ENCODE assay signal across 8 cellular contexts in the genomic region with DNA sequence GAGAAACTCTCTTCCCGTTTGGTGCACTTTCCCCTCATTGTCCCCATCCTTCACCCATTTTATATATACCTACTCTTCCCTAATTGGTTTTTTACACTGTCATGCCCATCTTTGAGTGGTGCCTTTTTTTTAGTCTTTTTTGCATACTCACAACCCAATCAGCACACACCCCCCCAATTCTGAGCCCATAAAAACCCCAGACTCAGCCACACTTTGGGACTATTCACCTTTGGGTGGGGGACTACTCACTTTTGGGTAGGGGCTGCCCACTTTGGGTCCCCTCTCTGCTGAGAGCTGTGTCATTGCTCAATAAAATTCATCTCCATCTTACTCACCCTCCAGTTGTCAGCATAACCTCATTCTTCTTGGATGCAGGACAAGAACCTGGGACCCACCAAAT.
"Had no signal": no experiment of that assay in that cellular context is flagged by ENCODE, and none has a peak within 500 bp of the region (broad histone marks: within the 10 kb centered on the region; RNA-seq: fewer than 3 reads in every experiment).

No MANE protein-coding gene starts in this region.

- FAIRE-seq: G401.6, GM12878, GM12891, GM12892, GM18507, GM19239 had no signal

- DNase-seq: GDM1, GF-D8 had no signal

- H3K4me3 ChIP-seq: GM12878 had no signal

- ATAC-seq: GM12878 had no signal
